Comparison of ENCODE assay signal across 1 cellular context in genomic region chr2:230738924-230739323, GRCh38.
TF ChIP-seq lines count a peak whose summit lies in the region.

No MANE protein-coding gene starts in this region.

TF ChIP-seq in HepG2, 621 proteins besides CTCF, POLR2A, EP300 and RAD21 (continues in another document):
- TF ChIP-seq ZXDC (CRISPR knock-in tag; IDR thresholded peaks at IDR 0.05) (no peak), FOXO1 (CRISPR knock-in tag; IDR thresholded peaks at IDR 0.05) (peak; percentile 89), STAT5B (CRISPR knock-in tag; IDR thresholded peaks at IDR 0.05) (no peak), JARID2 (CRISPR knock-in tag; IDR thresholded peaks at IDR 0.05; ENCODE audit: insufficient replicate concordance) (no peak), ZNF160 (CRISPR knock-in tag; IDR thresholded peaks at IDR 0.05) (no peak), ARHGAP35 (CRISPR knock-in tag; IDR thresholded peaks at IDR 0.05; ENCODE audit: borderline replicate concordance) (no peak), ZNF451 (CRISPR knock-in tag; IDR thresholded peaks at IDR 0.05) (no peak), MED13 (CRISPR knock-in tag; IDR thresholded peaks at IDR 0.05) (no peak), SMAD9 (CRISPR knock-in tag; IDR thresholded peaks at IDR 0.05) (no peak), ZNF558 (CRISPR knock-in tag; IDR thresholded peaks at IDR 0.05; ENCODE audit: borderline replicate concordance) (no peak), SETDB1 (CRISPR knock-in tag; IDR thresholded peaks at IDR 0.05; ENCODE audit: borderline replicate concordance) (no peak), CREB3 (CRISPR knock-in tag; IDR thresholded peaks at IDR 0.05) (no peak; the same call in 1 of the 2 replicates), ZSCAN30 (CRISPR knock-in tag; IDR thresholded peaks at IDR 0.05) (no peak), ZNF580 (CRISPR knock-in tag; IDR thresholded peaks at IDR 0.05; ENCODE audit: borderline replicate concordance, low read depth) (no peak), U2AF2 (IDR thresholded peaks at IDR 0.05; ENCODE audit: low read depth, low read length) (no peak), JUNB (CRISPR knock-in tag; IDR thresholded peaks at IDR 0.05; ENCODE audit: borderline replicate concordance) (no peak), ZNF136 (CRISPR knock-in tag; IDR thresholded peaks at IDR 0.05; ENCODE audit: low read depth) (no peak; the same call in 1 of the 2 replicates), PATZ1 (CRISPR knock-in tag; IDR thresholded peaks at IDR 0.05) (peak; percentile 55; the same call in 1 of the 2 replicates), FUBP1 (CRISPR knock-in tag; IDR thresholded peaks at IDR 0.05; ENCODE audit: borderline replicate concordance) (no peak), ZSCAN22 (CRISPR knock-in tag; IDR thresholded peaks at IDR 0.05) (no peak), ZNF317 (CRISPR knock-in tag; IDR thresholded peaks at IDR 0.05) (0 out of 2 replicates have a peak, but pooled peaks have one; percentile 43), KDM4B (CRISPR knock-in tag; IDR thresholded peaks at IDR 0.05) (no peak), ZNF12 (CRISPR knock-in tag; IDR thresholded peaks at IDR 0.05) (no peak), MLXIP (CRISPR knock-in tag; IDR thresholded peaks at IDR 0.05; ENCODE audit: borderline replicate concordance) (no peak), MAZ (IDR thresholded peaks at IDR 0.05; ENCODE audit: borderline replicate concordance, low read depth, low read length) (no peak), MAZ (CRISPR knock-in tag; IDR thresholded peaks at IDR 0.05; ENCODE audit: low read depth) (no peak), SCMH1 (CRISPR knock-in tag; IDR thresholded peaks at IDR 0.05; ENCODE audit: borderline replicate concordance) (no peak), MIXL1 (CRISPR knock-in tag; IDR thresholded peaks at IDR 0.05) (peak; percentile 88; the same call in 1 of the 2 replicates), MIER2 (CRISPR knock-in tag; IDR thresholded peaks at IDR 0.05) (no peak), CBX5 (CRISPR knock-in tag; IDR thresholded peaks at IDR 0.05; ENCODE audit: borderline replicate concordance) (no peak), ZNF414 (CRISPR knock-in tag; IDR thresholded peaks at IDR 0.05) (no peak), ZBTB39 (CRISPR knock-in tag; IDR thresholded peaks at IDR 0.05) (no peak), ZNF772 (CRISPR knock-in tag; IDR thresholded peaks at IDR 0.05) (no peak)
- TF ChIP-seq, protein P1, sequence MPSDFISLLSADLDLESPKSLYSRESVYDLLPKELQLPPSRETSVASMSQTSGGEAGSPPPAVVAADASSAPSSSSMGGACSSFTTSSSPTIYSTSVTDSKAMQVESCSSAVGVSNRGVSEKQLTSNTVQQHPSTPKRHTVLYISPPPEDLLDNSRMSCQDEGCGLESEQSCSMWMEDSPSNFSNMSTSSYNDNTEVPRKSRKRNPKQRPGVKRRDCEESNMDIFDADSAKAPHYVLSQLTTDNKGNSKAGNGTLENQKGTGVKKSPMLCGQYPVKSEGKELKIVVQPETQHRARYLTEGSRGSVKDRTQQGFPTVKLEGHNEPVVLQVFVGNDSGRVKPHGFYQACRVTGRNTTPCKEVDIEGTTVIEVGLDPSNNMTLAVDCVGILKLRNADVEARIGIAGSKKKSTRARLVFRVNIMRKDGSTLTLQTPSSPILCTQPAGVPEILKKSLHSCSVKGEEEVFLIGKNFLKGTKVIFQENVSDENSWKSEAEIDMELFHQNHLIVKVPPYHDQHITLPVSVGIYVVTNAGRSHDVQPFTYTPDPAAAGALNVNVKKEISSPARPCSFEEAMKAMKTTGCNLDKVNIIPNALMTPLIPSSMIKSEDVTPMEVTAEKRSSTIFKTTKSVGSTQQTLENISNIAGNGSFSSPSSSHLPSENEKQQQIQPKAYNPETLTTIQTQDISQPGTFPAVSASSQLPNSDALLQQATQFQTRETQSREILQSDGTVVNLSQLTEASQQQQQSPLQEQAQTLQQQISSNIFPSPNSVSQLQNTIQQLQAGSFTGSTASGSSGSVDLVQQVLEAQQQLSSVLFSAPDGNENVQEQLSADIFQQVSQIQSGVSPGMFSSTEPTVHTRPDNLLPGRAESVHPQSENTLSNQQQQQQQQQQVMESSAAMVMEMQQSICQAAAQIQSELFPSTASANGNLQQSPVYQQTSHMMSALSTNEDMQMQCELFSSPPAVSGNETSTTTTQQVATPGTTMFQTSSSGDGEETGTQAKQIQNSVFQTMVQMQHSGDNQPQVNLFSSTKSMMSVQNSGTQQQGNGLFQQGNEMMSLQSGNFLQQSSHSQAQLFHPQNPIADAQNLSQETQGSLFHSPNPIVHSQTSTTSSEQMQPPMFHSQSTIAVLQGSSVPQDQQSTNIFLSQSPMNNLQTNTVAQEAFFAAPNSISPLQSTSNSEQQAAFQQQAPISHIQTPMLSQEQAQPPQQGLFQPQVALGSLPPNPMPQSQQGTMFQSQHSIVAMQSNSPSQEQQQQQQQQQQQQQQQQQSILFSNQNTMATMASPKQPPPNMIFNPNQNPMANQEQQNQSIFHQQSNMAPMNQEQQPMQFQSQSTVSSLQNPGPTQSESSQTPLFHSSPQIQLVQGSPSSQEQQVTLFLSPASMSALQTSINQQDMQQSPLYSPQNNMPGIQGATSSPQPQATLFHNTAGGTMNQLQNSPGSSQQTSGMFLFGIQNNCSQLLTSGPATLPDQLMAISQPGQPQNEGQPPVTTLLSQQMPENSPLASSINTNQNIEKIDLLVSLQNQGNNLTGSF (CRISPR knock-in tag; IDR thresholded peaks at IDR 0.05): no peak
- TF ChIP-seq, protein P2, sequence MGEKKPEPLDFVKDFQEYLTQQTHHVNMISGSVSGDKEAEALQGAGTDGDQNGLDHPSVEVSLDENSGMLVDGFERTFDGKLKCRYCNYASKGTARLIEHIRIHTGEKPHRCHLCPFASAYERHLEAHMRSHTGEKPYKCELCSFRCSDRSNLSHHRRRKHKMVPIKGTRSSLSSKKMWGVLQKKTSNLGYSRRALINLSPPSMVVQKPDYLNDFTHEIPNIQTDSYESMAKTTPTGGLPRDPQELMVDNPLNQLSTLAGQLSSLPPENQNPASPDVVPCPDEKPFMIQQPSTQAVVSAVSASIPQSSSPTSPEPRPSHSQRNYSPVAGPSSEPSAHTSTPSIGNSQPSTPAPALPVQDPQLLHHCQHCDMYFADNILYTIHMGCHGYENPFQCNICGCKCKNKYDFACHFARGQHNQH (CRISPR knock-in tag; IDR thresholded peaks at IDR 0.05): peak; percentile 40; the same call in 1 of the 2 replicates
